Comparison of ENCODE assay signal across 9 cellular contexts in the genomic region with DNA sequence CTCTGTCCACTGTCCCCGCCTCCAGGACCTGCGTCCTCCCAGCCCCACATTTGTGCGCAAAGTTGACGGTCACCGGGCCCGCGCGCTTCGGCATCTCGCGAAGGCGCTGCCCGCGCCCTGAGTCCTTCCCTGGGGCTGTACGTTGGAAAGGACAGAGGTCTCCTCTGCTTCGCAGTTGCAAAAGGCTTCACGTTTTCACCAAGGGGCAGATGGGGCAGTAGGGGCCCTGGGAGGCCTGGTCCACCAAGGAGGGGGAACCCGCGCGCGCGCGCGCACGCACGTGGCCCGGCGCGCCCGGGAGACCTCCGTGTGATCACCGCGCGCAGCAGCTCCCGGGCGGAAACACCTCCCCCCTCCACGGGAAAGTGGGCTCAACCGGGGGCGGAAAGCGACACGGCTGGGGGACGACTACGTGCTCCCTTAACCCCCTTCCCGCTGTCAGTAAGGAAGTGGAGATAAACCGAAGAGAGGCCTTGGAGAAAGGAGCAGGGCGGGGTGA. TPM values are rescaled to one million over a fixed set of nuclear protein-coding genes. Genes with fewer than 3 reads are reported as not detected.
DNase-seq lines count a peak whose midpoint lies in the region; ATAC-seq and TF ChIP-seq lines count a peak whose summit lies in the region.
"Had no signal": no experiment of that assay in that cellular context is flagged by ENCODE, and none has a peak within 500 bp of the region (broad histone marks: within the 10 kb centered on the region; RNA-seq: fewer than 3 reads in every experiment).

No MANE protein-coding gene starts in this region.

- H3K27ac Mint-ChIP-seq in MCF 10A (ENCODE audit: low read depth, unreplicated experiment): peak overlapping the region; percentile 92

- peaks cover 6% of the 10 kb centered on the region for H3K36me3 Mint-ChIP-seq in MCF 10A (ENCODE audit: insufficient read depth, unreplicated experiment)

- ATAC-seq in GM21737 (IDR thresholded peaks at IDR 0.05; ENCODE audit: unreplicated experiment): peak; percentile 2
- ATAC-seq in Panc1: no peak
- ATAC-seq in right lobe of liver: peak; percentile 2 to 21 (median 9)

- H3K9me3 ChIP-seq in Panc1 (ENCODE audit: control insufficient read depth, insufficient read depth, low read depth, low read length) (no peaks in the 10 kb centered on the region), right lobe of liver (no peaks in the 10 kb centered on the region)

- no peaks in the 10 kb centered on the region for H3K9me3 Mint-ChIP-seq in MCF 10A (ENCODE audit: unreplicated experiment)

- peak overlapping the region; percentile 71 for H3K4me3 Mint-ChIP-seq in MCF 10A (ENCODE audit: unreplicated experiment)

- CTCF ChIA-PET in BJ (lab: Yijun Ruan, JAX) (interaction anchor here (0.9 to 15.9 kb wide), 6 partner anchors 13 to 115 kb away, joined by 3 to 409 read pairs (median 4); no protein-coding TSS in a partner anchor), Panc1 (lab: Charles Lee) (no interaction called here), MCF 10A (lab: Yijun Ruan, JAX) (interaction anchor here (0.5 to 5.5 kb wide), 8 partner anchors 11 to 780 kb away, joined by 3 to 216 read pairs (median 4); no protein-coding TSS in a partner anchor)

- H3K4me3 ChIP-seq in BJ (ENCODE audit: low read depth, low read length): peak overlapping the region; percentile 35
- peak overlapping the region; percentile 34 to 46 for H3K4me3 ChIP-seq in Panc1 (ENCODE audit: low read depth in 2 of 2, low read length in 2 of 2)
- peak overlapping the region; percentile 10 to 40 (median 34) for H3K4me3 ChIP-seq in right lobe of liver

- BruUV-seq in Panc1 (replicated peaks; lab: Mats Ljungman, UMichigan) (no TSS peak), MCF 10A (replicated peaks; lab: Mats Ljungman, UMichigan) (no TSS peak)

- H3K27ac ChIP-seq in Panc1 (ENCODE audit: low read length): peak overlapping the region; percentile 92
- H3K27ac ChIP-seq in right lobe of liver: peak overlapping the region; percentile 62 to 87 (median 73)

- WGBS in right lobe of liver (ENCODE audit: insufficient coverage, low coverage, low lambda C conversion rate, missing lambda C conversion rate): 6% methylated on average over 30 of the region's 46 CpGs

- POLR2A ChIA-PET in BJ (lab: Charles Lee): no interaction called here
- POLR2A ChIA-PET in Panc1 (lab: Charles Lee): interaction anchor here (1.0 kb wide), 1 partner anchor 11 kb away, joined by 3 read pairs; no protein-coding TSS in a partner anchor
- POLR2A ChIA-PET in MCF 10A (lab: Yijun Ruan, JAX): interaction anchor here (0.6 to 4.7 kb wide), 9 partner anchors 12 to 937 kb away, joined by 3 to 73 read pairs (median 14); partner anchors contain the start of genes NCL and PTMA

- H3K4me1 ChIP-seq in Panc1 (ENCODE audit: control insufficient read depth, insufficient read depth, low read length) (peaks cover 58% of the 10 kb centered on the region), right lobe of liver (peaks cover 0 to 18% (median 4%) of the 10 kb centered on the region in 4 donors)

- H3K27me3 Mint-ChIP-seq in MCF 10A (ENCODE audit: insufficient read depth, unreplicated experiment): no peaks in the 10 kb centered on the region

- intact Hi-C loops in Panc1 (cut with micrococcal nuclease; ENCODE audit: unreplicated experiment): loop anchor here (10.0 kb wide), 1 partner anchor 170 kb away; the partner anchor contains the start of genes COPS7B and PDE6D
- intact Hi-C loops in MCF 10A (cut with micrococcal nuclease): no loop called here
- intact Hi-C loops in right lobe of liver (cut with DNase I): loop anchor here in 1 of 2 donors (5.0 to 10.0 kb wide), 2 partner anchors 58 to 100 kb away; no protein-coding TSS in a partner anchor

- DNase-seq in BJ (ENCODE audit: low read depth) (no peak), Panc1 (ENCODE audit: low read depth, low spot score) (no peak), MCF 10A (ENCODE audit: unreplicated experiment) (no peak), right lobe of liver (peak in 1 of 3 donors; percentile 63), epidermal melanocyte (ENCODE audit: insufficient read length, low spot score) (no peak), HT-29 (ENCODE audit: low spot score) (no peak)
- DNase-seq in stimulated activated CD8-positive, alpha-beta memory T cell treated with anti-CD3 and anti-CD28 coated beads, Interleukin-12 subunit alpha, Interleukin-12 subunit beta, amount 100 ng/mL, for 4 hours (ENCODE audit: low read depth): peak; percentile 44

- TF ChIP-seq CTCF in BJ (IDR thresholded peaks at IDR 0.05; ENCODE audit: insufficient read depth, low read depth, low read length) (no peak), Panc1 (IDR thresholded peaks at IDR 0.05) (no peak), MCF 10A (IDR thresholded peaks at IDR 0.05; ENCODE audit: unreplicated experiment) (no peak), right lobe of liver (IDR thresholded peaks at IDR 0.05) (no peak)

- no peaks in the 10 kb centered on the region for H3K27me3 ChIP-seq in BJ (ENCODE audit: control insufficient read depth, insufficient read depth, low read length)
- no peaks in the 10 kb centered on the region for H3K27me3 ChIP-seq in Panc1 (ENCODE audit: control insufficient read depth, insufficient read depth, low read length)
- H3K27me3 ChIP-seq in right lobe of liver: peaks cover 0 to 5% of the 10 kb centered on the region in 2 donors

- H3K4me1 Mint-ChIP-seq in MCF 10A (ENCODE audit: insufficient read depth, unreplicated experiment): peaks cover 43% of the 10 kb centered on the region

- TF ChIP-seq POLR2A in right lobe of liver (IDR thresholded peaks at IDR 0.05): peak; percentile 9

- H3K36me3 ChIP-seq in BJ (ENCODE audit: control insufficient read depth, insufficient read depth, low read length) (no peaks in the 10 kb centered on the region), Panc1 (ENCODE audit: control insufficient read depth, insufficient read depth, low read length) (no peaks in the 10 kb centered on the region), right lobe of liver (no peaks in the 10 kb centered on the region)

- in situ Hi-C loops in Panc1 (cut with HindIII; ENCODE audit: low pct_unique_long_range_greater_than_20kb, low sequenced_read_pairs): no loop called here

RNA-seq across cellular contexts. Expression of gene TEX44, which starts 21.9 kb away (rescaled TPM):
- not detected in 2 replicates for polyA plus RNA-seq in BJ (2011; rRNA removed)
- not detected in 2 replicates for polyA minus RNA-seq in BJ (2011; rRNA and poly(A)+ RNA removed)
- total RNA-seq in Panc1 (2021; ENCODE audit: unreplicated experiment) (not detected), MCF 10A (2022) (not detected in 2 replicates), right lobe of liver (not detected)
- polyA plus RNA-seq in Panc1 (2012; ENCODE audit: insufficient read length): not detected
- total RNA-seq in HT-29 (2014; rRNA removed; shearing (Covaris generic)): not detected in 2 replicates
- total RNA-seq: renal cortical epithelial cell had no signal
